Comparison of ENCODE assay signal across 1 cellular context in genomic region chr6:45432944-45433343, GRCh38.
TF ChIP-seq lines count a peak whose summit lies in the region.

No MANE protein-coding gene starts in this region.

TF ChIP-seq in endothelial cell of umbilical vein, 7 proteins besides CTCF, POLR2A, EP300 and RAD21 (continued from another document):
- peak; percentile 83 for TF ChIP-seq GATA2 (IDR thresholded peaks at IDR 0.05; ENCODE audit: insufficient read depth, insufficient read length, low read depth, low read length)
- no peak for TF ChIP-seq EZH2 (IDR thresholded peaks at IDR 0.05; ENCODE audit: borderline replicate concordance, low read depth, low read length, severe bottlenecking)
- TF ChIP-seq MYC (IDR thresholded peaks at IDR 0.05; ENCODE audit: low read depth, low read length): no peak
